Comparison of ENCODE assay signal across 8 cellular contexts in genomic region chr9:88388203-88388885, GRCh38. TPM values are rescaled to one million over a fixed set of nuclear protein-coding genes. Genes with fewer than 3 reads are reported as not detected.
A peak's percentile ranks its signal among the peaks of the same experiment; 100 is the strongest.
DNase-seq lines count a peak whose midpoint lies in the region; ATAC-seq, FAIRE-seq and TF ChIP-seq lines count a peak whose summit lies in the region.

Gene SPIN1, plus strand, starts transcription at chr9:88388444. Its CDS starts 38,096 bp downstream, at chr9:88426540.

- H3K4me3 ChIP-seq in cardiac fibroblast (replicated peaks in 1 of 2; ENCODE audit: low read depth in 2 of 2, low read length in 2 of 2) = peak within 1 kb of the TSS; percentile 90

- peak; percentile 90 for ATAC-seq in HG02970 (IDR thresholded peaks at IDR 0.05; ENCODE audit: low FRiP score, unreplicated experiment)
- ATAC-seq in activated B cell treated with CpG ODN at 0.5 μM for 24 hours (ENCODE audit: low read depth) = peak; percentile 83

- intact Hi-C loops in activated B cell treated with CpG ODN at 0.5 μM for 24 hours (cut with micrococcal nuclease) = loop anchor here (1.0 to 5.0 kb wide), 2 partner anchors 414 to 1441 kb away; partner anchors contain the start of genes CDK20 and GAS1

- no peaks in the 10 kb centered on the region for H3K27me3 Mint-ChIP-seq in activated B cell treated with CpG ODN at 0.5 μM for 24 hours

- CTCF ChIA-PET in activated B cell treated with CpG ODN at 0.5 μM for 24 hours (lab: Charles Lee) = no interaction called here

- peak; percentile 57 for DNase-seq in A172 (ENCODE audit: low spot score)
- DNase-seq in GM18507 (ENCODE audit: extremely low spot score, insufficient read length, low read depth) = peak; percentile 90
- DNase-seq in NCI-H2107 treated with DMSO at 0.1 percent for 48 hours (lab: John Stamatoyannopoulos, UW; ENCODE audit: unreplicated experiment) = peak; percentile 29
- DNase-seq in activated B cell treated with CpG ODN at 0.5 μM for 24 hours = peak; percentile 96
- DNase-seq in cardiac fibroblast (ENCODE audit: low read depth in 2 of 2) = peak; percentile 70 to 84
- peak; percentile 89 for DNase-seq in islet precursor cell
- peak; percentile 66 to 79 (median 72) for DNase-seq in stimulated activated CD4-positive, alpha-beta T cell treated with anti-CD3 and anti-CD28 coated beads, Interleukin-12 subunit alpha, Interleukin-12 subunit beta, amount 100 ng/mL, for 48 hours (ENCODE audit: low read depth in 2 of 3, low spot score in 1 of 3)

- peaks cover 26% of the 10 kb centered on the region for H3K4me1 Mint-ChIP-seq in activated B cell treated with CpG ODN at 0.5 μM for 24 hours

- FAIRE-seq in GM18507 (lab: Jason Lieb, UNC) = no peak

- H3K9me3 Mint-ChIP-seq in activated B cell treated with CpG ODN at 0.5 μM for 24 hours = no peaks in the 10 kb centered on the region

- peak within 1 kb of the TSS; percentile 90 for H3K4me3 Mint-ChIP-seq in activated B cell treated with CpG ODN at 0.5 μM for 24 hours

- no peak for TF ChIP-seq CTCF in activated B cell treated with CpG ODN at 0.5 μM for 24 hours (IDR thresholded peaks at IDR 0.05)
- peak; percentile 11 for TF ChIP-seq CTCF in cardiac fibroblast (IDR thresholded peaks at IDR 0.05; ENCODE audit: low read depth, low read length)

- POLR2A ChIA-PET in activated B cell treated with CpG ODN at 0.5 μM for 24 hours (lab: Charles Lee) = no interaction called here

- H3K27ac Mint-ChIP-seq in activated B cell treated with CpG ODN at 0.5 μM for 24 hours = peak within 1 kb of the TSS; percentile 84

- H3K36me3 Mint-ChIP-seq in activated B cell treated with CpG ODN at 0.5 μM for 24 hours (ENCODE audit: low read depth) = peaks cover 2% of the 10 kb centered on the region

RNA-seq across cellular contexts. Expression of gene SPIN1, which starts in this region (rescaled TPM):
- 160 and 246 TPM in 2 replicates for total RNA-seq in A172 (2014; rRNA removed; shearing (Covaris generic))
- total RNA-seq in activated B cell treated with CpG ODN at 0.5 μM for 24 hours = 20.7 TPM in 2 replicates

Comparison
In these comparisons a context has a peak if more than half of its experiments do, and no peak if none do; other contexts are left out.
1. Peak in every context shown above with its lines: DNase-seq, ATAC-seq and H3K4me3 ChIP-seq.
2. DNase-seq: peak in every context shown above with its lines; median percentile 96 in activated B cell treated with CpG ODN at 0.5 μM for 24 hours; 90 in GM18507; 89 in islet precursor cell; 77 in cardiac fibroblast; 72 in stimulated activated CD4-positive, alpha-beta T cell treated with anti-CD3 and anti-CD28 coated beads, Interleukin-12 subunit alpha, Interleukin-12 subunit beta, amount 100 ng/mL, for 48 hours; 57 in A172; 29 in NCI-H2107 treated with DMSO at 0.1 percent for 48 hours.